Comparison of ENCODE assay signal across 1 cellular context in the genomic region with DNA sequence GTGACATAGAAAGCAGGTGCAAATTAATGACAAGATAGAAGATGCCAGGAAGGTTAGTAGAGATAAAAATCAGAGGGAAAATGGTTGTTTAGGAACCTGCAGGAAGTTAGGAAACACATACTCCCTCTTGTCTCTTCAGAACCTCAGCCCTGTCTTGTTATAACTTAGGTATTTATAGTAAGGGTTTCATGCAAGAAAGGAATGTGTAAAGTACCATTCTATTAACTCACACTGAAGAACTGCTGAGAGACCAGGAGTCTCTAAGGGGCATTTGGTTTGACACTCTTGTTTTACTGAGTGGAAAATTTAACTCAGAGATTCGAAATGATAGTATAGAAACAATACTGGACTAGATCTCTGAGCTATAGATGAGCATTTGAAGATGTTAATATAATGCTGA.
TF ChIP-seq lines count a peak whose summit lies in the region.

No MANE protein-coding gene starts in this region.

TF ChIP-seq in GM23338, 12 proteins besides CTCF, POLR2A, EP300 and RAD21 (continued from another document):
- TF ChIP-seq, protein P1, sequence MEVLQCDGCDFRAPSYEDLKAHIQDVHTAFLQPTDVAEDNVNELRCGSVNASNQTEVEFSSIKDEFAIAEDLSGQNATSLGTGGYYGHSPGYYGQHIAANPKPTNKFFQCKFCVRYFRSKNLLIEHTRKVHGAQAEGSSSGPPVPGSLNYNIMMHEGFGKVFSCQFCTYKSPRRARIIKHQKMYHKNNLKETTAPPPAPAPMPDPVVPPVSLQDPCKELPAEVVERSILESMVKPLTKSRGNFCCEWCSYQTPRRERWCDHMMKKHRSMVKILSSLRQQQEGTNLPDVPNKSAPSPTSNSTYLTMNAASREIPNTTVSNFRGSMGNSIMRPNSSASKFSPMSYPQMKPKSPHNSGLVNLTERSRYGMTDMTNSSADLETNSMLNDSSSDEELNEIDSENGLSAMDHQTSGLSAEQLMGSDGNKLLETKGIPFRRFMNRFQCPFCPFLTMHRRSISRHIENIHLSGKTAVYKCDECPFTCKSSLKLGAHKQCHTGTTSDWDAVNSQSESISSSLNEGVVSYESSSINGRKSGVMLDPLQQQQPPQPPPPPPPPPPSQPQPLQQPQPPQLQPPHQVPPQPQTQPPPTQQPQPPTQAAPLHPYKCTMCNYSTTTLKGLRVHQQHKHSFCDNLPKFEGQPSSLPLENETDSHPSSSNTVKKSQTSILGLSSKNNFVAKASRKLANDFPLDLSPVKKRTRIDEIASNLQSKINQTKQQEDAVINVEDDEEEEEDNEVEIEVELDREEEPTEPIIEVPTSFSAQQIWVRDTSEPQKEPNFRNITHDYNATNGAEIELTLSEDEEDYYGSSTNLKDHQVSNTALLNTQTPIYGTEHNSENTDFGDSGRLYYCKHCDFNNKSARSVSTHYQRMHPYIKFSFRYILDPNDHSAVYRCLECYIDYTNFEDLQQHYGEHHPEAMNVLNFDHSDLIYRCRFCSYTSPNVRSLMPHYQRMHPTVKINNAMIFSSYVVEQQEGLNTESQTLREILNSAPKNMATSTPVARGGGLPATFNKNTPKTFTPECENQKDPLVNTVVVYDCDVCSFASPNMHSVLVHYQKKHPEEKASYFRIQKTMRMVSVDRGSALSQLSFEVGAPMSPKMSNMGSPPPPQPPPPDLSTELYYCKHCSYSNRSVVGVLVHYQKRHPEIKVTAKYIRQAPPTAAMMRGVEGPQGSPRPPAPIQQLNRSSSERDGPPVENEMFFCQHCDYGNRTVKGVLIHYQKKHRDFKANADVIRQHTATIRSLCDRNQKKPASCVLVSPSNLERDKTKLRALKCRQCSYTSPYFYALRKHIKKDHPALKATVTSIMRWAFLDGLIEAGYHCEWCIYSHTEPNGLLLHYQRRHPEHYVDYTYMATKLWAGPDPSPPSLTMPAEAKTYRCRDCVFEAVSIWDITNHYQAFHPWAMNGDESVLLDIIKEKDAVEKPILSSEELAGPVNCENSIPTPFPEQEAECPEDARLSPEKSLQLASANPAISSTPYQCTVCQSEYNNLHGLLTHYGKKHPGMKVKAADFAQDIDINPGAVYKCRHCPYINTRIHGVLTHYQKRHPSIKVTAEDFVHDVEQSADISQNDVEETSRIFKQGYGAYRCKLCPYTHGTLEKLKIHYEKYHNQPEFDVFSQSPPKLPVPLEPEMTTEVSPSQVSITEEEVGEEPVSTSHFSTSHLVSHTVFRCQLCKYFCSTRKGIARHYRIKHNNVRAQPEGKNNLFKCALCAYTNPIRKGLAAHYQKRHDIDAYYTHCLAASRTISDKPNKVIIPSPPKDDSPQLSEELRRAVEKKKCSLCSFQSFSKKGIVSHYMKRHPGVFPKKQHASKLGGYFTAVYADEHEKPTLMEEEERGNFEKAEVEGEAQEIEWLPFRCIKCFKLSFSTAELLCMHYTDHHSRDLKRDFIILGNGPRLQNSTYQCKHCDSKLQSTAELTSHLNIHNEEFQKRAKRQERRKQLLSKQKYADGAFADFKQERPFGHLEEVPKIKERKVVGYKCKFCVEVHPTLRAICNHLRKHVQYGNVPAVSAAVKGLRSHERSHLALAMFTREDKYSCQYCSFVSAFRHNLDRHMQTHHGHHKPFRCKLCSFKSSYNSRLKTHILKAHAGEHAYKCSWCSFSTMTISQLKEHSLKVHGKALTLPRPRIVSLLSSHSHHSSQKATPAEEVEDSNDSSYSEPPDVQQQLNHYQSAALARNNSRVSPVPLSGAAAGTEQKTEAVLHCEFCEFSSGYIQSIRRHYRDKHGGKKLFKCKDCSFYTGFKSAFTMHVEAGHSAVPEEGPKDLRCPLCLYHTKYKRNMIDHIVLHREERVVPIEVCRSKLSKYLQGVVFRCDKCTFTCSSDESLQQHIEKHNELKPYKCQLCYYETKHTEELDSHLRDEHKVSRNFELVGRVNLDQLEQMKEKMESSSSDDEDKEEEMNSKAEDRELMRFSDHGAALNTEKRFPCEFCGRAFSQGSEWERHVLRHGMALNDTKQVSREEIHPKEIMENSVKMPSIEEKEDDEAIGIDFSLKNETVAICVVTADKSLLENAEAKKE (CRISPR knock-in tag; IDR thresholded peaks at IDR 0.05) = no peak
- no peak for TF ChIP-seq EZH2phosphoT487 (IDR thresholded peaks at IDR 0.05; ENCODE audit: unreplicated experiment)
